ENCODE assay signal across 1 cellular context in the genomic region with DNA sequence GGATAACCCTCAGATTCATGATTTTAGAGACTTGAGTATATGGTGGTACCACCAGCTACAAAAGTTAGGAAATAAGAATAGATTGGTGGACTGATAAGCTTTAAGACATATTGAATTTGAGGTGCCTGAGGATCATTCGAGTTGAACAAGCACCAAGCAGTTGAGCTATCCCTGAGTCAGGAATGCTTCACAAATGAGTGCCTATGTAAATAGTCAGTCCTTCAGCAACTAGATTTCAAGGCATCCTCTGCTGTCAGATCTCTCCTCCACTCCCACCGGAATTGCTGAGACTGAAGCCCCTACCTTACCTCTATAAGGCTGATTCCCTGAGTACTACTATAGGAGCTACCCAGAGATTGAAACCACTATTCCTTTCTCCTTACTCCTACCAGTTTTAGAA.
TF ChIP-seq lines count a peak whose summit lies in the region.

No MANE protein-coding gene starts in this region.

TF ChIP-seq in K562, 482 proteins besides CTCF, POLR2A, EP300 and RAD21:
- TF ChIP-seq ZNF644 (tag; IDR thresholded peaks at IDR 0.05; ENCODE audit: low read depth) = no peak
- peak; percentile 53 for TF ChIP-seq RBFOX2 (IDR thresholded peaks at IDR 0.05; ENCODE audit: low read depth, low read length)
